ENCODE assay signal across 9 cellular contexts in the genomic region with DNA sequence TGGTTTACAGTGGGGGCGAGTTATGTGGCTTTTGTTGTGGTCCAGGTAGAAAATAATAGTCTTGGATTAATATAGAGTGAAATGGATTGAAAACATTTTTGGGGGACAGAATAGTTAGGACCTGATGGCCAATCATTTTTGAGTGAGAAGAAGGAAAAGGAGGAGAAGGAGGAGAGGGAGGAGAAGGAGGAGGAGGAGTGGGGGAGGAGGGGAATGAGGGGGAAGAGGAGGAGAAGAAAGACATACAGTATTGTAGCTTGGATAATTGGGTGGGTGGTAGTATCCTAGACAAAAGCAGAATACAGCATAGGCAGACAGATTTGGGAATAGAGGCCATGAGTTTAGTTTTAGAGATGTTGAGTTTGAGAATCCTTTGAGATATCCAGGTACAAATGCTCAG.
"Had no signal": no experiment of that assay in that cellular context is flagged by ENCODE, and none has a peak within 500 bp of the region (broad histone marks: within the 10 kb centered on the region; RNA-seq: fewer than 3 reads in every experiment).

No MANE protein-coding gene starts in this region.

- H3K9me3 ChIP-seq: HAP-1 had no signal

- H3K27ac ChIP-seq: GM23248, HL-60, KMS-11 had no signal

- H3K9ac ChIP-seq: GM23248, KMS-11 had no signal

- H2AFZ ChIP-seq: GM23248 had no signal

- H3K4me1 ChIP-seq: HAP-1 had no signal

- DNase-seq: GM23248, GOT3, H7, IMR-90, KBM-7 had no signal

- H3K4me2 ChIP-seq: KMS-11 had no signal

- H3K4me3 ChIP-seq: GM23248, HAP-1 had no signal

- H3K36me3 ChIP-seq: HAP-1 had no signal

- ATAC-seq: HCT116 had no signal
